In the genomic region with DNA sequence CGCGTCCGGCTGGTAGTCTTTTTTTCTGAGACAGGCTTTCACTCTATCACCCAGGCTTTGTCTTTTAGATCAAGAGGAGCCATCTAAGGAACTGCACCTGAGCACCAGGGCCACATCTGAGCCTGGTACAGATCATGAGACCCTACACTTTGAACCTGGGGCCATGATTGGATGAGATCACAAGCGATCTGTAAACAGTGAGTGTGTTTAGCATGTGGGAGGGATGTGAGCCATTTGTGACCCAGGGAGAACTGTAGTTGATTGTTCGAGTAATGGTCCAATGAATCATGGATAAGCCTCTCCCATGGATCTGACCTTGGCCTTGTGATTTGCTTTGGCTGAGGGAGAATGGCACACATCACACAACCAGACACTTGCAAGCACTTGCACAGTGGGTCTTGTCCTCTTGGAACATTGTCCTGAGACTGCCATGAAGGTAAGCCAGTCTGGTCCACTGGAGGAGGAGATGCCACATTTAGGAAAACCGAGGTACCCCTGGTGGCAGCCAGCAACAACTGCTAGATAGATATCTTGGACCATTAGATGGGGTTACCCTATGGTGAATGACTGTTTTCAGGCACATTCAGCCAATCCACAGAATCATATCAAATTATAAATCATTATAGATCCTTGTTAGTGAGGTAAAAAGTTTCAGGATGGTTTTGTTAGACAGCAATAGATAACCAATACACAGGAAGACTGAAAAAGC, we compare ENCODE assay signal across 1 cellular context.
TF ChIP-seq lines count a peak whose summit lies in the region.

No MANE protein-coding gene starts in this region.

TF ChIP-seq in HepG2, 621 proteins besides CTCF, POLR2A, EP300 and RAD21 (continued from another document and continues in another):
- TF ChIP-seq, protein P1, sequence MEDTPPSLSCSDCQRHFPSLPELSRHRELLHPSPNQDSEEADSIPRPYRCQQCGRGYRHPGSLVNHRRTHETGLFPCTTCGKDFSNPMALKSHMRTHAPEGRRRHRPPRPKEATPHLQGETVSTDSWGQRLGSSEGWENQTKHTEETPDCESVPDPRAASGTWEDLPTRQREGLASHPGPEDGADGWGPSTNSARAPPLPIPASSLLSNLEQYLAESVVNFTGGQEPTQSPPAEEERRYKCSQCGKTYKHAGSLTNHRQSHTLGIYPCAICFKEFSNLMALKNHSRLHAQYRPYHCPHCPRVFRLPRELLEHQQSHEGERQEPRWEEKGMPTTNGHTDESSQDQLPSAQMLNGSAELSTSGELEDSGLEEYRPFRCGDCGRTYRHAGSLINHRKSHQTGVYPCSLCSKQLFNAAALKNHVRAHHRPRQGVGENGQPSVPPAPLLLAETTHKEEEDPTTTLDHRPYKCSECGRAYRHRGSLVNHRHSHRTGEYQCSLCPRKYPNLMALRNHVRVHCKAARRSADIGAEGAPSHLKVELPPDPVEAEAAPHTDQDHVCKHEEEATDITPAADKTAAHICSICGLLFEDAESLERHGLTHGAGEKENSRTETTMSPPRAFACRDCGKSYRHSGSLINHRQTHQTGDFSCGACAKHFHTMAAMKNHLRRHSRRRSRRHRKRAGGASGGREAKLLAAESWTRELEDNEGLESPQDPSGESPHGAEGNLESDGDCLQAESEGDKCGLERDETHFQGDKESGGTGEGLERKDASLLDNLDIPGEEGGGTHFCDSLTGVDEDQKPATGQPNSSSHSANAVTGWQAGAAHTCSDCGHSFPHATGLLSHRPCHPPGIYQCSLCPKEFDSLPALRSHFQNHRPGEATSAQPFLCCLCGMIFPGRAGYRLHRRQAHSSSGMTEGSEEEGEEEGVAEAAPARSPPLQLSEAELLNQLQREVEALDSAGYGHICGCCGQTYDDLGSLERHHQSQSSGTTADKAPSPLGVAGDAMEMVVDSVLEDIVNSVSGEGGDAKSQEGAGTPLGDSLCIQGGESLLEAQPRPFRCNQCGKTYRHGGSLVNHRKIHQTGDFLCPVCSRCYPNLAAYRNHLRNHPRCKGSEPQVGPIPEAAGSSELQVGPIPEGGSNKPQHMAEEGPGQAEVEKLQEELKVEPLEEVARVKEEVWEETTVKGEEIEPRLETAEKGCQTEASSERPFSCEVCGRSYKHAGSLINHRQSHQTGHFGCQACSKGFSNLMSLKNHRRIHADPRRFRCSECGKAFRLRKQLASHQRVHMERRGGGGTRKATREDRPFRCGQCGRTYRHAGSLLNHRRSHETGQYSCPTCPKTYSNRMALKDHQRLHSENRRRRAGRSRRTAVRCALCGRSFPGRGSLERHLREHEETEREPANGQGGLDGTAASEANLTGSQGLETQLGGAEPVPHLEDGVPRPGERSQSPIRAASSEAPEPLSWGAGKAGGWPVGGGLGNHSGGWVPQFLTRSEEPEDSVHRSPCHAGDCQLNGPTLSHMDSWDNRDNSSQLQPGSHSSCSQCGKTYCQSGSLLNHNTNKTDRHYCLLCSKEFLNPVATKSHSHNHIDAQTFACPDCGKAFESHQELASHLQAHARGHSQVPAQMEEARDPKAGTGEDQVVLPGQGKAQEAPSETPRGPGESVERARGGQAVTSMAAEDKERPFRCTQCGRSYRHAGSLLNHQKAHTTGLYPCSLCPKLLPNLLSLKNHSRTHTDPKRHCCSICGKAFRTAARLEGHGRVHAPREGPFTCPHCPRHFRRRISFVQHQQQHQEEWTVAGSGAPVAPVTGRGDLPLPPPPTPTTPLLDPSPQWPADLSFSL (CRISPR knock-in tag; IDR thresholded peaks at IDR 0.05), result 0 out of 2 replicates have a peak, but pooled peaks have one; percentile 36
- TF ChIP-seq SAFB2 (CRISPR knock-in tag; IDR thresholded peaks at IDR 0.05; ENCODE audit: borderline replicate concordance, low read depth) (0 out of 2 replicates have a peak, but pooled peaks have one; percentile 34), RXRB (CRISPR knock-in tag; IDR thresholded peaks at IDR 0.05; ENCODE audit: borderline replicate concordance) (peak; percentile 73; the same call in 1 of the 2 replicates), PPARG (CRISPR knock-in tag; conservative IDR thresholded peaks at IDR 0.05) (no peak; the same call in 1 of the 2 replicates), ZFX (CRISPR knock-in tag; IDR thresholded peaks at IDR 0.05; ENCODE audit: low read depth) (peak; percentile 24; the same call in 1 of the 2 replicates), CBFB (CRISPR knock-in tag; IDR thresholded peaks at IDR 0.05) (no peak), NCOA1 (CRISPR knock-in tag; IDR thresholded peaks at IDR 0.05) (peak; percentile 65; the same call in 1 of the 2 replicates), NCOR1 (IDR thresholded peaks at IDR 0.05; ENCODE audit: borderline replicate concordance, low read length) (peak; percentile 86; the same call in 1 of the 2 replicates), RARA (CRISPR knock-in tag; IDR thresholded peaks at IDR 0.05) (peak; percentile 87), DPF2 (CRISPR knock-in tag; IDR thresholded peaks at IDR 0.05; ENCODE audit: borderline replicate concordance, low read depth) (peak; percentile 76), BORCS8-MEF2B (CRISPR knock-in tag; IDR thresholded peaks at IDR 0.05) (peak; percentile 59; the same call in 1 of the 2 replicates), TBL1XR1 (IDR thresholded peaks at IDR 0.05; ENCODE audit: borderline replicate concordance, low read length, partially characterized antibody) (peak; percentile 86), SPEN (CRISPR knock-in tag; IDR thresholded peaks at IDR 0.05; ENCODE audit: low read depth) (peak; percentile 51; the same call in 1 of the 2 replicates), TEAD3 (CRISPR knock-in tag; optimal IDR thresholded peaks at IDR 0.05; ENCODE audit: borderline replicate concordance) (peak; percentile 21), FOXK1 (CRISPR knock-in tag; IDR thresholded peaks at IDR 0.05; ENCODE audit: borderline replicate concordance, low read depth) (peak; percentile 76; the same call in 1 of the 2 replicates), ZNF644 (CRISPR knock-in tag; IDR thresholded peaks at IDR 0.05; ENCODE audit: low read depth) (peak; percentile 93), SOX13 (IDR thresholded peaks at IDR 0.05) (0 out of 2 replicates have a peak, but pooled peaks have one; percentile 40), SOX13 (CRISPR knock-in tag; conservative IDR thresholded peaks at IDR 0.05 in 1 of 2, IDR thresholded peaks at IDR 0.05 in 1 of 2) (peak in 1 of 2 experiments; percentile 68; a peak in 1 of 4 replicates), NBN (conservative IDR thresholded peaks at IDR 0.05) (no peak), THAP11 (CRISPR knock-in tag; IDR thresholded peaks at IDR 0.05) (peak; percentile 22; the same call in 1 of the 2 replicates), SOX6 (IDR thresholded peaks at IDR 0.05) (no peak), SOX6 (CRISPR knock-in tag; IDR thresholded peaks at IDR 0.05) (peak; percentile 82), CHD4 (IDR thresholded peaks at IDR 0.05; ENCODE audit: borderline replicate concordance, low read length) (0 out of 2 replicates have a peak, but pooled peaks have one; percentile 31)
- TF ChIP-seq, protein P2, sequence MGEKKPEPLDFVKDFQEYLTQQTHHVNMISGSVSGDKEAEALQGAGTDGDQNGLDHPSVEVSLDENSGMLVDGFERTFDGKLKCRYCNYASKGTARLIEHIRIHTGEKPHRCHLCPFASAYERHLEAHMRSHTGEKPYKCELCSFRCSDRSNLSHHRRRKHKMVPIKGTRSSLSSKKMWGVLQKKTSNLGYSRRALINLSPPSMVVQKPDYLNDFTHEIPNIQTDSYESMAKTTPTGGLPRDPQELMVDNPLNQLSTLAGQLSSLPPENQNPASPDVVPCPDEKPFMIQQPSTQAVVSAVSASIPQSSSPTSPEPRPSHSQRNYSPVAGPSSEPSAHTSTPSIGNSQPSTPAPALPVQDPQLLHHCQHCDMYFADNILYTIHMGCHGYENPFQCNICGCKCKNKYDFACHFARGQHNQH (CRISPR knock-in tag; IDR thresholded peaks at IDR 0.05), result peak; percentile 74; the same call in 1 of the 2 replicates
- TF ChIP-seq, protein P3, sequence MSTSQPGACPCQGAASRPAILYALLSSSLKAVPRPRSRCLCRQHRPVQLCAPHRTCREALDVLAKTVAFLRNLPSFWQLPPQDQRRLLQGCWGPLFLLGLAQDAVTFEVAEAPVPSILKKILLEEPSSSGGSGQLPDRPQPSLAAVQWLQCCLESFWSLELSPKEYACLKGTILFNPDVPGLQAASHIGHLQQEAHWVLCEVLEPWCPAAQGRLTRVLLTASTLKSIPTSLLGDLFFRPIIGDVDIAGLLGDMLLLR (CRISPR knock-in tag; IDR thresholded peaks at IDR 0.05), result no peak
- TF ChIP-seq, protein P4, sequence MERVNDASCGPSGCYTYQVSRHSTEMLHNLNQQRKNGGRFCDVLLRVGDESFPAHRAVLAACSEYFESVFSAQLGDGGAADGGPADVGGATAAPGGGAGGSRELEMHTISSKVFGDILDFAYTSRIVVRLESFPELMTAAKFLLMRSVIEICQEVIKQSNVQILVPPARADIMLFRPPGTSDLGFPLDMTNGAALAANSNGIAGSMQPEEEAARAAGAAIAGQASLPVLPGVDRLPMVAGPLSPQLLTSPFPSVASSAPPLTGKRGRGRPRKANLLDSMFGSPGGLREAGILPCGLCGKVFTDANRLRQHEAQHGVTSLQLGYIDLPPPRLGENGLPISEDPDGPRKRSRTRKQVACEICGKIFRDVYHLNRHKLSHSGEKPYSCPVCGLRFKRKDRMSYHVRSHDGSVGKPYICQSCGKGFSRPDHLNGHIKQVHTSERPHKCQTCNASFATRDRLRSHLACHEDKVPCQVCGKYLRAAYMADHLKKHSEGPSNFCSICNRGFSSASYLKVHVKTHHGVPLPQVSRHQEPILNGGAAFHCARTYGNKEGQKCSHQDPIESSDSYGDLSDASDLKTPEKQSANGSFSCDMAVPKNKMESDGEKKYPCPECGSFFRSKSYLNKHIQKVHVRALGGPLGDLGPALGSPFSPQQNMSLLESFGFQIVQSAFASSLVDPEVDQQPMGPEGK (CRISPR knock-in tag; IDR thresholded peaks at IDR 0.05), result peak; percentile 31; the same call in 1 of the 2 replicates
- TF ChIP-seq, protein P5, sequence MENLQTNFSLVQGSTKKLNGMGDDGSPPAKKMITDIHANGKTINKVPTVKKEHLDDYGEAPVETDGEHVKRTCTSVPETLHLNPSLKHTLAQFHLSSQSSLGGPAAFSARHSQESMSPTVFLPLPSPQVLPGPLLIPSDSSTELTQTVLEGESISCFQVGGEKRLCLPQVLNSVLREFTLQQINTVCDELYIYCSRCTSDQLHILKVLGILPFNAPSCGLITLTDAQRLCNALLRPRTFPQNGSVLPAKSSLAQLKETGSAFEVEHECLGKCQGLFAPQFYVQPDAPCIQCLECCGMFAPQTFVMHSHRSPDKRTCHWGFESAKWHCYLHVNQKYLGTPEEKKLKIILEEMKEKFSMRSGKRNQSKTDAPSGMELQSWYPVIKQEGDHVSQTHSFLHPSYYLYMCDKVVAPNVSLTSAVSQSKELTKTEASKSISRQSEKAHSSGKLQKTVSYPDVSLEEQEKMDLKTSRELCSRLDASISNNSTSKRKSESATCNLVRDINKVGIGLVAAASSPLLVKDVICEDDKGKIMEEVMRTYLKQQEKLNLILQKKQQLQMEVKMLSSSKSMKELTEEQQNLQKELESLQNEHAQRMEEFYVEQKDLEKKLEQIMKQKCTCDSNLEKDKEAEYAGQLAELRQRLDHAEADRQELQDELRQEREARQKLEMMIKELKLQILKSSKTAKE (CRISPR knock-in tag; IDR thresholded peaks at IDR 0.05; ENCODE audit: borderline replicate concordance), result peak; percentile 67; the same call in 1 of the 2 replicates
- TF ChIP-seq, protein P6, sequence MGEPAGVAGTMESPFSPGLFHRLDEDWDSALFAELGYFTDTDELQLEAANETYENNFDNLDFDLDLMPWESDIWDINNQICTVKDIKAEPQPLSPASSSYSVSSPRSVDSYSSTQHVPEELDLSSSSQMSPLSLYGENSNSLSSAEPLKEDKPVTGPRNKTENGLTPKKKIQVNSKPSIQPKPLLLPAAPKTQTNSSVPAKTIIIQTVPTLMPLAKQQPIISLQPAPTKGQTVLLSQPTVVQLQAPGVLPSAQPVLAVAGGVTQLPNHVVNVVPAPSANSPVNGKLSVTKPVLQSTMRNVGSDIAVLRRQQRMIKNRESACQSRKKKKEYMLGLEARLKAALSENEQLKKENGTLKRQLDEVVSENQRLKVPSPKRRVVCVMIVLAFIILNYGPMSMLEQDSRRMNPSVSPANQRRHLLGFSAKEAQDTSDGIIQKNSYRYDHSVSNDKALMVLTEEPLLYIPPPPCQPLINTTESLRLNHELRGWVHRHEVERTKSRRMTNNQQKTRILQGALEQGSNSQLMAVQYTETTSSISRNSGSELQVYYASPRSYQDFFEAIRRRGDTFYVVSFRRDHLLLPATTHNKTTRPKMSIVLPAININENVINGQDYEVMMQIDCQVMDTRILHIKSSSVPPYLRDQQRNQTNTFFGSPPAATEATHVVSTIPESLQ (CRISPR knock-in tag; conservative IDR thresholded peaks at IDR 0.05), result no peak
- TF ChIP-seq, protein P7, sequence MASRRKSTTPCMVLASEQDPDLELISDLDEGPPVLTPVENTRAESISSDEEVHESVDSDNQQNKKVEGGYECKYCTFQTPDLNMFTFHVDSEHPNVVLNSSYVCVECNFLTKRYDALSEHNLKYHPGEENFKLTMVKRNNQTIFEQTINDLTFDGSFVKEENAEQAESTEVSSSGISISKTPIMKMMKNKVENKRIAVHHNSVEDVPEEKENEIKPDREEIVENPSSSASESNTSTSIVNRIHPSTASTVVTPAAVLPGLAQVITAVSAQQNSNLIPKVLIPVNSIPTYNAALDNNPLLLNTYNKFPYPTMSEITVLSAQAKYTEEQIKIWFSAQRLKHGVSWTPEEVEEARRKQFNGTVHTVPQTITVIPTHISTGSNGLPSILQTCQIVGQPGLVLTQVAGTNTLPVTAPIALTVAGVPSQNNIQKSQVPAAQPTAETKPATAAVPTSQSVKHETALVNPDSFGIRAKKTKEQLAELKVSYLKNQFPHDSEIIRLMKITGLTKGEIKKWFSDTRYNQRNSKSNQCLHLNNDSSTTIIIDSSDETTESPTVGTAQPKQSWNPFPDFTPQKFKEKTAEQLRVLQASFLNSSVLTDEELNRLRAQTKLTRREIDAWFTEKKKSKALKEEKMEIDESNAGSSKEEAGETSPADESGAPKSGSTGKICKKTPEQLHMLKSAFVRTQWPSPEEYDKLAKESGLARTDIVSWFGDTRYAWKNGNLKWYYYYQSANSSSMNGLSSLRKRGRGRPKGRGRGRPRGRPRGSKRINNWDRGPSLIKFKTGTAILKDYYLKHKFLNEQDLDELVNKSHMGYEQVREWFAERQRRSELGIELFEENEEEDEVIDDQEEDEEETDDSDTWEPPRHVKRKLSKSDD (CRISPR knock-in tag; IDR thresholded peaks at IDR 0.05; ENCODE audit: low read depth), result no peak
- TF ChIP-seq, protein P8, sequence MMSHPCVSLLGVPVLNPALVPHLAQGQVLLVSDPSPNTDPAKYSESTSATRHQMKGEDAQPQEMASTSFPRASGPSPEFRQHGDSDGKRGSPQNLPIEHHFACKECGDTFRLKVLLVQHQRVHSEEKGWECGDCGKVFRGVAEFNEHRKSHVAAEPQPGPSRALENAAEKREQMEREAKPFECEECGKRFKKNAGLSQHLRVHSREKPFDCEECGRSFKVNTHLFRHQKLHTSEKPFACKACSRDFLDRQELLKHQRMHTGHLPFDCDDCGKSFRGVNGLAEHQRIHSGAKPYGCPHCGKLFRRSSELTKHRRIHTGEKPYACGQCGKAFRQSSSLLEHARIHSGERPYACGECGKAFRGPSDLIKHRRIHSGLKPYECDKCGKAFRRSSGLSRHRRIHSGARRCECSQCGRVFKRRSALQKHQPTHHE (CRISPR knock-in tag; IDR thresholded peaks at IDR 0.05; ENCODE audit: borderline replicate concordance), result peak; percentile 50; the same call in 1 of the 2 replicates
- TF ChIP-seq, protein P9, sequence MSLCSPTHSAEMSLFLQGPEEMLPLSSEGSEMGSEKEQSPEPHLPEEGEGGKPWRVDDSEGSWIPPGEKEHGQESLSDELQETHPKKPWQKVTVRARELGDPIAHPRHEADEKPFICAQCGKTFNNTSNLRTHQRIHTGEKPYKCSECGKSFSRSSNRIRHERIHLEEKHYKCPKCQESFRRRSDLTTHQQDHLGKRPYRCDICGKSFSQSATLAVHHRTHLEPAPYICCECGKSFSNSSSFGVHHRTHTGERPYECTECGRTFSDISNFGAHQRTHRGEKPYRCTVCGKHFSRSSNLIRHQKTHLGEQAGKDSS (CRISPR knock-in tag; IDR thresholded peaks at IDR 0.05; ENCODE audit: borderline replicate concordance, low read depth), result peak; percentile 73; the same call in 1 of the 2 replicates
- TF ChIP-seq, protein P10, sequence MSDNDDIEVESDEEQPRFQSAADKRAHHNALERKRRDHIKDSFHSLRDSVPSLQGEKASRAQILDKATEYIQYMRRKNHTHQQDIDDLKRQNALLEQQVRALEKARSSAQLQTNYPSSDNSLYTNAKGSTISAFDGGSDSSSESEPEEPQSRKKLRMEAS (IDR thresholded peaks at IDR 0.05), result peak; percentile 52
